In genomic region chr3:195057716-195058115, GRCh38 we compare ENCODE assay signal across 22 cellular contexts.
DNase-seq lines count a peak whose midpoint lies in the region; ATAC-seq and TF ChIP-seq lines count a peak whose summit lies in the region.
"Had no signal": no experiment of that assay in that cellular context is flagged by ENCODE, and none has a peak within 500 bp of the region (broad histone marks: within the 10 kb centered on the region; RNA-seq: fewer than 3 reads in every experiment).

No MANE protein-coding gene starts in this region.

- H3K4me3 ChIP-seq in heart left ventricle (no peak overlapping the region), endodermal cell (ENCODE audit: low read length) (no peak overlapping the region), osteoblast (ENCODE audit: insufficient read depth, low read length) (no peak overlapping the region), upper lobe of right lung (no peak overlapping the region)
- H3K4me3 ChIP-seq: BLaER1, GM12878, GM23338 had no signal

- no peaks in the 10 kb centered on the region for H4K20me1 ChIP-seq in osteoblast (ENCODE audit: insufficient read depth, low read length)
- H4K20me1 ChIP-seq: BLaER1 had no signal

- H3K4me1 ChIP-seq in heart left ventricle (peaks cover 0 to 15% (median 8%) of the 10 kb centered on the region in 12 donors), endodermal cell (ENCODE audit: control insufficient read depth, insufficient read depth, low read length) (no peaks in the 10 kb centered on the region), osteoblast (ENCODE audit: insufficient read depth, low read length) (no peaks in the 10 kb centered on the region), upper lobe of right lung (no peaks in the 10 kb centered on the region)

- DNase-seq in left ventricle myocardium superior (peak; percentile 8), heart left ventricle (no peak), endodermal cell (peak; percentile 30), osteoblast (ENCODE audit: insufficient read length, low spot score, missing footprints) (peak; percentile 44), upper lobe of right lung (peak; percentile 39), Kasumi-1 (lab: John Stamatoyannopoulos, UW) (no peak), NCI-H2227 (lab: John Stamatoyannopoulos, UW; ENCODE audit: unreplicated experiment) (no peak)
- DNase-seq: Caco-2; CD4-positive, CD25-positive, alpha-beta regulatory T cell; CD8-positive, alpha-beta T cell; DMS153; EL; GDM1; H9 had no signal

- H3K4me1 Mint-ChIP-seq in endodermal cell, result peaks cover 7% of the 10 kb centered on the region
- H3K4me1 Mint-ChIP-seq: CD4-positive, CD25-positive, alpha-beta regulatory T cell had no signal

- WGBS in heart left ventricle, 4 donors, result 96 to 98% (median 97%) methylated on average over 7 of the region's 7 CpGs
- WGBS in endodermal cell (ENCODE audit: insufficient coverage in 1 of 2, insufficient read length in 1 of 2), 2 experiments, result 88 to 95% methylated on average over 3 to 7 of the region's 7 CpGs

- H3K36me3 Mint-ChIP-seq in endodermal cell (ENCODE audit: low read depth), result no peaks in the 10 kb centered on the region
- H3K36me3 Mint-ChIP-seq: CD4-positive, CD25-positive, alpha-beta regulatory T cell; CD8-positive, alpha-beta T cell had no signal

- peaks cover 3% of the 10 kb centered on the region for H3K27me3 Mint-ChIP-seq in endodermal cell (ENCODE audit: insufficient read depth)

- no peaks in the 10 kb centered on the region for H3K79me2 ChIP-seq in osteoblast (ENCODE audit: insufficient read depth, low read length)

- H3K27ac Mint-ChIP-seq in endodermal cell, result no peak overlapping the region
- H3K27ac Mint-ChIP-seq: B cell; CD4-positive, CD25-positive, alpha-beta regulatory T cell; CD8-positive, alpha-beta T cell; GM23338; H9 had no signal

- intact Hi-C loops in left ventricle myocardium superior (cut with micrococcal nuclease), result no loop called here
- intact Hi-C loops in heart left ventricle (cut with DNase I), result no loop called here
- intact Hi-C loops in upper lobe of right lung (cut with DNase I), result no loop called here

- no peak overlapping the region for H3K4me2 ChIP-seq in osteoblast (ENCODE audit: insufficient read depth, low read length)
- H3K4me2 ChIP-seq: BLaER1, GM23338 had no signal

- H3K36me3 ChIP-seq in heart left ventricle, result no peaks in the 10 kb centered on the region
- H3K36me3 ChIP-seq in endodermal cell (ENCODE audit: control insufficient read depth, insufficient read depth, low read length), result no peaks in the 10 kb centered on the region
- no peaks in the 10 kb centered on the region for H3K36me3 ChIP-seq in osteoblast (ENCODE audit: insufficient read depth, low read length)
- H3K36me3 ChIP-seq in upper lobe of right lung, result no peaks in the 10 kb centered on the region
- H3K36me3 ChIP-seq: BLaER1 had no signal

- TF ChIP-seq CTCF in heart left ventricle (IDR thresholded peaks at IDR 0.05) (no peak), endodermal cell (conservative IDR thresholded peaks at IDR 0.05) (no peak), osteoblast (IDR thresholded peaks at IDR 0.05; ENCODE audit: extremely low read depth, low read depth, low read length) (no peak), upper lobe of right lung (IDR thresholded peaks at IDR 0.05) (no peak)

- H3K27me3 ChIP-seq in heart left ventricle, result no peaks in the 10 kb centered on the region
- no peaks in the 10 kb centered on the region for H3K27me3 ChIP-seq in endodermal cell (ENCODE audit: control insufficient read depth, insufficient read depth, low read length, poor library complexity, severe bottlenecking)
- peaks cover 2% of the 10 kb centered on the region for H3K27me3 ChIP-seq in osteoblast (ENCODE audit: insufficient read depth, low read length)
- no peaks in the 10 kb centered on the region for H3K27me3 ChIP-seq in upper lobe of right lung
- H3K27me3 ChIP-seq: BLaER1 had no signal

- H3K9me3 ChIP-seq in heart left ventricle (no peaks in the 10 kb centered on the region), endodermal cell (ENCODE audit: control insufficient read depth, low read length) (no peaks in the 10 kb centered on the region), osteoblast (ENCODE audit: low read depth, low read length) (no peaks in the 10 kb centered on the region), upper lobe of right lung (no peaks in the 10 kb centered on the region)
- H3K9me3 ChIP-seq: Caco-2 had no signal

- no peak overlapping the region for H2AFZ ChIP-seq in osteoblast (ENCODE audit: low read length)
- H2AFZ ChIP-seq: GM23338 had no signal

- H3K4me3 Mint-ChIP-seq in endodermal cell, result no peak overlapping the region
- H3K4me3 Mint-ChIP-seq: B cell; CD4-positive, CD25-positive, alpha-beta regulatory T cell; CD8-positive, alpha-beta T cell; GM23338; H9 had no signal

- ATAC-seq in left ventricle myocardium superior, result no peak
- ATAC-seq in heart left ventricle, result no peak
- ATAC-seq in upper lobe of right lung, result no peak
- no peak for ATAC-seq in GM19467 (IDR thresholded peaks at IDR 0.05; ENCODE audit: unreplicated experiment)
- ATAC-seq: CD8-positive, alpha-beta T cell; GM12878; GM23338; HCT116 had no signal

- H3K9me3 Mint-ChIP-seq in endodermal cell, result no peaks in the 10 kb centered on the region
- H3K9me3 Mint-ChIP-seq: CD8-positive, alpha-beta T cell; GM23338; H9 had no signal

- H3K9ac ChIP-seq in endodermal cell (ENCODE audit: extremely low read depth, low read length, poor library complexity, severe bottlenecking), result no peak overlapping the region
- H3K9ac ChIP-seq: BLaER1 had no signal

- TF ChIP-seq POLR2A in heart left ventricle (IDR thresholded peaks at IDR 0.05), result no peak

- H3K27ac ChIP-seq in heart left ventricle, result no peak overlapping the region
- no peak overlapping the region for H3K27ac ChIP-seq in endodermal cell (ENCODE audit: low read depth, low read length)
- H3K27ac ChIP-seq in osteoblast (ENCODE audit: low read depth, low read length), result no peak overlapping the region
- no peak overlapping the region for H3K27ac ChIP-seq in upper lobe of right lung
- H3K27ac ChIP-seq: 22Rv1, BLaER1, C4-2B had no signal

Comparison
In these comparisons a context has a peak if more than half of its experiments do, and no peak if none do; other contexts are left out.
1. DNase-seq: peak in left ventricle myocardium superior (single experiment), endodermal cell (single experiment), osteoblast (single experiment) and upper lobe of right lung (single experiment); none in heart left ventricle (0 of 5), Kasumi-1 (0 of 2) and NCI-H2227 (single experiment).